9 cellular contexts compared by ENCODE assay signal in genomic region chr6:47034919-47035318, GRCh38. TPM values are rescaled to one million over a fixed set of nuclear protein-coding genes. Genes with fewer than 3 reads are reported as not detected.
DNase-seq lines count a peak whose midpoint lies in the region; ATAC-seq, FAIRE-seq and TF ChIP-seq lines count a peak whose summit lies in the region.
"Had no signal": no experiment of that assay in that cellular context is flagged by ENCODE, and none has a peak within 500 bp of the region (broad histone marks: within the 10 kb centered on the region; RNA-seq: fewer than 3 reads in every experiment).

No MANE protein-coding gene starts in this region.

- H3K27ac ChIP-seq in pancreas: no peak overlapping the region

- WGBS in pancreas, 2 donors: 7 to 12% methylated on average over 6 of the region's 6 CpGs

- no peak for FAIRE-seq in pancreas (lab: Jason Lieb, UNC)

- peaks cover 0 to 6% (median 0%) of the 10 kb centered on the region in 4 donors for H3K27me3 ChIP-seq in pancreas

- ATAC-seq in pancreas: peak; percentile 55 to 80 (median 72)

- DNase-seq in GM04503 (ENCODE audit: low read depth) (peak; percentile 86), NCI-H510A (lab: John Stamatoyannopoulos, UW) (peak; percentile 93), choroid plexus epithelial cell (ENCODE audit: low read depth) (peak; percentile 99), pancreas (peak in 3 of 6 donors; percentile 7 to 42 (median 19)), NCI-H1930 (lab: John Stamatoyannopoulos, UW) (no peak)
- no peak for DNase-seq in central memory CD4-positive, alpha-beta T cell
- DNase-seq in activated CD4-positive, alpha-beta T cell treated with anti-CD3 and anti-CD28 coated beads for 48 hours: no peak
- DNase-seq in activated CD4-positive, CD25-positive, alpha-beta regulatory T cell treated with anti-CD3 and anti-CD28 coated beads, Interleukin-2, amount 50 U/mL, for 72 hours: no peak

- H3K4me1 ChIP-seq in pancreas: peaks cover 0 to 5% (median 0%) of the 10 kb centered on the region in 3 donors

- intact Hi-C loops in pancreas (cut with DNase I): no loop called here

- H3K4me3 ChIP-seq in choroid plexus epithelial cell (ENCODE audit: low read depth, low read length) (no peak overlapping the region), pancreas (no peak overlapping the region)

- no peaks in the 10 kb centered on the region for H3K36me3 ChIP-seq in pancreas

- H3K9me3 ChIP-seq in pancreas: no peaks in the 10 kb centered on the region

- TF ChIP-seq CTCF in choroid plexus epithelial cell (conservative IDR thresholded peaks at IDR 0.05; ENCODE audit: low read depth, low read length) (no peak), pancreas (IDR thresholded peaks at IDR 0.05) (no peak)

RNA-seq across cellular contexts. Expression of gene ADGRF1, which starts 7.2 kb away (rescaled TPM):
- 1 to 10 TPM in 2 of 6 donors, under 1 TPM in 4; 0.23 to 1.7 (median 0.48) TPM for total RNA-seq in pancreas
- polyA plus RNA-seq in pancreas: under 1 TPM; 0.08 to 0.56 TPM
- total RNA-seq: liver had no signal

Comparison
In these comparisons a context has a peak if more than half of its experiments do, and no peak if none do; other contexts are left out.
1. DNase-seq: peak in GM04503 (single experiment), NCI-H510A (single experiment) and choroid plexus epithelial cell (single experiment); none in NCI-H1930 (0 of 2), central memory CD4-positive, alpha-beta T cell (single experiment), activated CD4-positive, alpha-beta T cell treated with anti-CD3 and anti-CD28 coated beads for 48 hours (single experiment) and activated CD4-positive, CD25-positive, alpha-beta regulatory T cell treated with anti-CD3 and anti-CD28 coated beads, Interleukin-2, amount 50 U/mL, for 72 hours (single experiment).